1 cellular context compared by ENCODE assay signal in genomic region chr1:179831852-179832699, GRCh38.
A peak's percentile ranks its signal among the peaks of the same experiment; 100 is the strongest.
TF ChIP-seq lines count a peak whose summit lies in the region.

No MANE protein-coding gene starts in this region.

TF ChIP-seq in H1, 55 proteins besides CTCF, POLR2A, EP300 and RAD21:
- TF ChIP-seq SIX5 (IDR thresholded peaks at IDR 0.05; ENCODE audit: low read depth, low read length), result no peak
- peak; percentile 36 for TF ChIP-seq NANOG (IDR thresholded peaks at IDR 0.05; ENCODE audit: insufficient read depth, low read depth, low read length, poor library complexity, severe bottlenecking)
TF ChIP-seq in H1: peak in this region for 1.
